Comparison of ENCODE assay signal across 16 cellular contexts in the genomic region with DNA sequence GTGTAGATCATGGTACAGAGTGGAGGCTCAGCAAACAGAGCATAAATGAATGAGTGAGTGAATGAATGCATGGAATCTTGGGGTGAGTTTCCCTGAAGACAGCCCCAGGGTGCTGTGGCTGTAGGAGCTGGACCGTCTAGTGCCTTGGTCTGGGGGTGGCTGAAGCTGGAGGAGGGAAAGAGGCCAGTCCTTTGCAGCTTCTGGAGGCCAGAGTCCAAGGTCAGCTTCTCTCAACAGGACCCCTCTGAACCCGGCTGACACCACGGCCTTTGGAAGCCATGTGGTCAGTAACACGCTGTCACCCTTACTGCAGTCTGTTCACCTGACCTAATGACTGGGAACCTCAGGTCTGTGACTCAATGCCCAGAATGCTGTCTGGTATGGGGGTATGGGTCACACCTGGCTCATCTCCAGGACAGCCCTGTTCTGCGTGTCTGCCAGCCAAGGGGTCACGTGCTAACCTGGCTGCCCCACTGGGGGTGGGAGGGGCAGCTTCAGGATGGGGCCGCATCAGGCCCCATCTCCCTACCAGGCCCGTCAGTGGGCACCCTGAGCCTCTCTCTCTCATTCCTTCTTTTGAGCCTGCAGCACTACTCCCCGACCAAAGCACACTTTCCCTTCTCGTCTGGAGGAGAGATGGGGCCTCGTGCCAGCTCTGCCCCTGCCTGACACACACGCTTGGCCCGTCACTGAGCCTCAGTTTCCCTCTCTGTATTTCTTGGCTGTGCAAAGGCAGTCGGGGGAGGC. TPM values are rescaled to one million over a fixed set of nuclear protein-coding genes. Genes with fewer than 3 reads are reported as not detected.
DNase-seq lines count a peak whose midpoint lies in the region; ATAC-seq, FAIRE-seq and TF ChIP-seq lines count a peak whose summit lies in the region.
"Had no signal": no experiment of that assay in that cellular context is flagged by ENCODE, and none has a peak within 500 bp of the region (broad histone marks: within the 10 kb centered on the region; RNA-seq: fewer than 3 reads in every experiment).

No MANE protein-coding gene starts in this region.

- ATAC-seq in HG03378 (IDR thresholded peaks at IDR 0.05; ENCODE audit: unreplicated experiment): no peak
- no peak for ATAC-seq in GM18907 (IDR thresholded peaks at IDR 0.05; ENCODE audit: unreplicated experiment)
- no peak for ATAC-seq in HG03571 (IDR thresholded peaks at IDR 0.05; ENCODE audit: unreplicated experiment)

- peak; percentile 13 for DNase-seq in activated T-cell treated with anti-CD3 and anti-CD28 coated beads, Interleukin-2, amount 50 U/mL, for 1 hour
- DNase-seq in activated T-cell treated with anti-CD3 and anti-CD28 coated beads for 4 hours: no peak
- DNase-seq in RCC 7860 (ENCODE audit: low spot score): peak; percentile 67
- peak; percentile 62 for DNase-seq in glomerular visceral epithelial cell (ENCODE audit: extremely low spot score)
- peak; percentile 63 to 67 for DNase-seq in thyroid gland
- DNase-seq: GOT3; Karpas-422; kidney glomerular epithelial cell; NCI-H187; NCI-H524 treated with DMSO at 0.1 percent for 48 hours; stimulated activated CD8-positive, alpha-beta memory T cell treated with anti-CD3 and anti-CD28 coated beads, Interleukin-4, amount 100 ng/mL, for 48 hours had no signal

- no peaks in the 10 kb centered on the region for H3K27me3 ChIP-seq in thyroid gland

- no peak for TF ChIP-seq POLR2A in thyroid gland (IDR thresholded peaks at IDR 0.05)

- peak overlapping the region; percentile 93 to 99 (median 95) for H3K27ac ChIP-seq in thyroid gland
- H3K27ac ChIP-seq: esophagus muscularis mucosa had no signal

- FAIRE-seq in RCC 7860 (lab: Jason Lieb, UNC): peak; percentile 11
- FAIRE-seq: A204.1 had no signal

- no peaks in the 10 kb centered on the region for H3K36me3 ChIP-seq in thyroid gland
- H3K36me3 ChIP-seq: esophagus muscularis mucosa had no signal

- H3K4me3 ChIP-seq in thyroid gland (replicated peaks in 1 of 3): no peak overlapping the region
- H3K4me3 ChIP-seq: esophagus muscularis mucosa had no signal

- no peak for TF ChIP-seq CTCF in thyroid gland (IDR thresholded peaks at IDR 0.05)

- no peaks in the 10 kb centered on the region for H3K9me3 ChIP-seq in thyroid gland
- H3K9me3 ChIP-seq: esophagus muscularis mucosa had no signal

- intact Hi-C loops in thyroid gland (cut with DNase I): no loop called here

- WGBS in thyroid gland, 2 donors: 51 to 67% methylated on average over 12 to 14 of the region's 14 CpGs

- peaks cover 65 to 86% of the 10 kb centered on the region in 2 donors for H3K4me1 ChIP-seq in thyroid gland

RNA-seq across cellular contexts. Expression of a gene that starts 24.1 kb away (rescaled TPM):
- total RNA-seq in thyroid gland: 100 to 1,000 TPM in 1 of 4 donors, 10 to 100 TPM in 3; 86.8 to 106 (median 93.1) TPM
